In the genomic region with DNA sequence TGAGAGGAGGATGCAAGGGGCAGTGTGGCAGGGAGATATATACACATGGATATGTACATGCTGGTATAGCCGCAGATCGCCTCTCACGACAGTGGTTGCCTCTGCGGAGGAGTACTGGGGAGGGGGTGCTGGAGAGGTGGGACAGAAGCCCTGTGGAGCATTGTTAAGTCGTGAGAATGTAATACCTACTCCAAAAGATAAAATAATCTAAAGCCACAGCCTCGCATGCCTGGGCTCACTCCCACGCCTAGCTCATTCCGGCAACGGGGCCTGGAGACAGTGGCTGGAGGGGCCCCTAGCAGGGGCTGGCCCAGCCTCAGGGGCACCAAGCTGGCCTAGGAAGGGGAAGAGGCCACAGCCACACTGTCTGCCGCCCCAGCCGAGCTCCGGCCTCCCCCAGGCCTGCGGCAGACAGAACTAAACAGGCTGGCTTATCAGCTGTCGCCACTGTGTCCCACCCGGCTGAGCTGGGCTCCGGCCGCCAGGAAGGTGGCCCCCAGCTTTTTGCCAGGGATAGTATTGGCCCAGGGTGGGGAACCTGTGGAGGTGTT, we compare ENCODE assay signal across 17 cellular contexts.
DNase-seq lines count a peak whose midpoint lies in the region; ATAC-seq lines count a peak whose summit lies in the region.
"Had no signal": no experiment of that assay in that cellular context is flagged by ENCODE, and none has a peak within 500 bp of the region (broad histone marks: within the 10 kb centered on the region; RNA-seq: fewer than 3 reads in every experiment).

No MANE protein-coding gene starts in this region.

- H3K9me3 Mint-ChIP-seq in stimulated activated effector memory CD8-positive, alpha-beta T cell treated with anti-CD3 and anti-CD28 coated beads, Interleukin-12 subunit alpha, Interleukin-12 subunit beta, amount 100 ng/mL, for 72 hours = no peaks in the 10 kb centered on the region
- H3K9me3 Mint-ChIP-seq: activated CD8-positive, alpha-beta T cell treated with anti-CD3 and anti-CD28 coated beads for 36 hours; activated T-helper 2 cell treated with anti-CD3 and anti-CD28 coated beads, Interferon-gamma antibody, Interleukin-2, Interleukin-4, amounts not matched to agents 10 μg/mL and 5 μg/mL and 100 μg/mL, durations not matched to agents 14 hours and 24 hours and 36 hours; IgD-negative memory B cell; stimulated activated naive CD8-positive, alpha-beta T cell treated with anti-CD3 and anti-CD28 coated beads, Interleukin-15, Interleukin-2, amounts not matched to agents 100 ng/mL and 50 ng/mL, for 24 hours had no signal

- ATAC-seq in right cardiac atrium (peak; percentile 72 to 76), HG03135 (IDR thresholded peaks at IDR 0.05; ENCODE audit: unreplicated experiment) (no peak)
- ATAC-seq in stimulated activated effector memory CD8-positive, alpha-beta T cell treated with anti-CD3 and anti-CD28 coated beads, Interleukin-12 subunit alpha, Interleukin-12 subunit beta, amount 100 ng/mL, for 72 hours = no peak
- ATAC-seq: activated CD8-positive, alpha-beta T cell treated with anti-CD3 and anti-CD28 coated beads for 36 hours had no signal

- WGBS in right cardiac atrium = 32% methylated on average over 17 of the region's 17 CpGs

- no peaks in the 10 kb centered on the region for H3K9me3 ChIP-seq in right cardiac atrium (ENCODE audit: control insufficient read depth, low read length)
- H3K9me3 ChIP-seq: BLaER1 had no signal

- no peak overlapping the region for H3K4me3 Mint-ChIP-seq in stimulated activated effector memory CD8-positive, alpha-beta T cell treated with anti-CD3 and anti-CD28 coated beads, Interleukin-12 subunit alpha, Interleukin-12 subunit beta, amount 100 ng/mL, for 72 hours
- H3K4me3 Mint-ChIP-seq: activated CD8-positive, alpha-beta T cell treated with anti-CD3 and anti-CD28 coated beads for 36 hours; IgD-negative memory B cell; stimulated activated naive CD8-positive, alpha-beta T cell treated with anti-CD3 and anti-CD28 coated beads, Interleukin-15, Interleukin-2, amounts not matched to agents 100 ng/mL and 50 ng/mL, for 24 hours had no signal

- peak; percentile 100 for DNase-seq in KBM-7
- DNase-seq in amniotic epithelial cell (ENCODE audit: low read depth) = peak; percentile 57
- DNase-seq in right cardiac atrium = peak; percentile 52 to 82 (median 81)
- DNase-seq in retina = peak; percentile 50
- DNase-seq in stimulated activated effector memory CD8-positive, alpha-beta T cell treated with anti-CD3 and anti-CD28 coated beads, Interleukin-12 subunit alpha, Interleukin-12 subunit beta, amount 100 ng/mL, for 72 hours (ENCODE audit: low spot score in 2 of 2) = no peak
- no peak for DNase-seq in NOMO-1 (lab: John Stamatoyannopoulos, UW; ENCODE audit: unreplicated experiment in 2 of 2)
- no peak for DNase-seq in activated CD8-positive, alpha-beta memory T cell treated with anti-CD3 and anti-CD28 coated beads, Interleukin-2, amount 50 U/mL, for 4 hours
- DNase-seq: activated CD8-positive, alpha-beta T cell treated with anti-CD3 and anti-CD28 coated beads for 36 hours; aorta; NCI-H1105; small intestine had no signal

- H3K27ac ChIP-seq in right cardiac atrium (ENCODE audit: low read length) = peak overlapping the region; percentile 77

- no peak overlapping the region for H3K4me3 ChIP-seq in right cardiac atrium (ENCODE audit: low read length)
- H3K4me3 ChIP-seq: BLaER1, dorsolateral prefrontal cortex had no signal

- in situ Hi-C loops in KBM-7 (cut with MboI; ENCODE audit: low pct_unique_long_range_greater_than_20kb, low sequenced_read_pairs) = no loop called here

- H3K4me1 ChIP-seq in right cardiac atrium (ENCODE audit: control insufficient read depth, insufficient read depth, low read length) = peaks cover 29% of the 10 kb centered on the region

- no peak overlapping the region for H3K27ac Mint-ChIP-seq in stimulated activated effector memory CD8-positive, alpha-beta T cell treated with anti-CD3 and anti-CD28 coated beads, Interleukin-12 subunit alpha, Interleukin-12 subunit beta, amount 100 ng/mL, for 72 hours
- H3K27ac Mint-ChIP-seq: activated CD8-positive, alpha-beta T cell treated with anti-CD3 and anti-CD28 coated beads for 36 hours; activated T-helper 2 cell treated with anti-CD3 and anti-CD28 coated beads, Interferon-gamma antibody, Interleukin-2, Interleukin-4, amounts not matched to agents 10 μg/mL and 5 μg/mL and 100 μg/mL, durations not matched to agents 14 hours and 24 hours and 36 hours; IgD-negative memory B cell; stimulated activated naive CD8-positive, alpha-beta T cell treated with anti-CD3 and anti-CD28 coated beads, Interleukin-15, Interleukin-2, amounts not matched to agents 100 ng/mL and 50 ng/mL, for 24 hours had no signal

- H3K4me1 Mint-ChIP-seq in stimulated activated effector memory CD8-positive, alpha-beta T cell treated with anti-CD3 and anti-CD28 coated beads, Interleukin-12 subunit alpha, Interleukin-12 subunit beta, amount 100 ng/mL, for 72 hours = no peaks in the 10 kb centered on the region

- H3K36me3 Mint-ChIP-seq in stimulated activated effector memory CD8-positive, alpha-beta T cell treated with anti-CD3 and anti-CD28 coated beads, Interleukin-12 subunit alpha, Interleukin-12 subunit beta, amount 100 ng/mL, for 72 hours = no peaks in the 10 kb centered on the region
- H3K36me3 Mint-ChIP-seq: IgD-negative memory B cell had no signal

- no peaks in the 10 kb centered on the region for H3K27me3 ChIP-seq in right cardiac atrium (ENCODE audit: control insufficient read depth, insufficient read depth)
- H3K27me3 ChIP-seq: BLaER1, dorsolateral prefrontal cortex had no signal

- intact Hi-C loops in right cardiac atrium (cut with DNase I) = no loop called here

Comparison
In these comparisons a context has a peak if more than half of its experiments do, and no peak if none do; other contexts are left out.
1. DNase-seq: peak in KBM-7 (single experiment), amniotic epithelial cell (single experiment), right cardiac atrium (3 of 3) and retina (single experiment); none in stimulated activated effector memory CD8-positive, alpha-beta T cell treated with anti-CD3 and anti-CD28 coated beads, Interleukin-12 subunit alpha, Interleukin-12 subunit beta, amount 100 ng/mL, for 72 hours (0 of 2), NOMO-1 (0 of 2) and activated CD8-positive, alpha-beta memory T cell treated with anti-CD3 and anti-CD28 coated beads, Interleukin-2, amount 50 U/mL, for 4 hours (single experiment).
2. ATAC-seq: peak in right cardiac atrium (2 of 2); none in stimulated activated effector memory CD8-positive, alpha-beta T cell treated with anti-CD3 and anti-CD28 coated beads, Interleukin-12 subunit alpha, Interleukin-12 subunit beta, amount 100 ng/mL, for 72 hours (single experiment) and HG03135 (single experiment).